Comparison of ENCODE assay signal across 12 cellular contexts in the genomic region with DNA sequence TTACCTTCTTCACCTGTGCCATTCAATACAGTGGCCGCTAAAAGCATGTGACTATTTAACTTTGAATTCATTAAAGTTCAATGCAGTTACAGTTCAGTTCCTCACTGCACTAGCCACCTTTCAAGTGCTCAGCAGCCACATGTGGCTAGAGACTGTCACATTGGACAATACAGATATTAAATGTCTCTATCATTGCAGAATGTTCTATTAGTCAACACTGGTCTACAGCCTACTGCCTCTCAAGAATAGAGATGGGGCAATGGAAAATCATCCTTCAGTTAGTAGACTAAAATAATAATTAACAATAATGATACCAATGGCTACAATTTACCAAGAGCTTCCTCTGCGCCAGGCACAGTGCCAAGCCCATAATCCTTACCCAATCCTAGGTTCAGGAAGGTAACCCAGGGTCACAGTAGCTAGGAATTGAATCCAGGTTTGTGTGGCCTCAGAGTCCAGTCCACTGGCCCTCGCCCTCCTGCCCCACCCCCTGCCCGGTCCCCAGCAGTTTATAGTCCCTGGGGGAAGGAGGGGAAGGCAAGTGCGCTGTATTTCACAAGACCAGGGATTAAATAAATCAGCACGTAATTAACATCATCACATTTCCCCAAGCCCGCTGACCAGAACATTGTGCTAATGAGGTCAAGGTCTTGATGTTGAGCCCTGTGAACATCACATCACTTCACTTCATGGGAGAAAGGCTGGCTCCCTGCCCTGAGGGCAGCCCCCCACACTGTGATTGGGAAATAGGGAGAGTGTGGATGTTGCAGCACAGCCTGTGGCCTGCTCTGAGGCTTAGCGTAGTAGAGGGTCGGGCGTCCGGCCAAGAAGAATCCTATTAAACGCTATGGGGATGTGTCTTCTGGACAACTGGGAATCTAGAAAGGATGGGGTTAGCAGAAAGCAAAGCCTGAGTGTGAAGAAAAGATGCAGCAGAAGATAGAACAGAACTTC.
DNase-seq lines count a peak whose midpoint lies in the region; ATAC-seq and TF ChIP-seq lines count a peak whose summit lies in the region.
"Had no signal": no experiment of that assay in that cellular context is flagged by ENCODE, and none has a peak within 500 bp of the region (broad histone marks: within the 10 kb centered on the region; RNA-seq: fewer than 3 reads in every experiment).

No MANE protein-coding gene starts in this region.

- H3K27ac ChIP-seq in osteoblast (ENCODE audit: low read depth, low read length): peak overlapping the region; percentile 90
- no peak overlapping the region for H3K27ac ChIP-seq in MM.1S (ENCODE audit: low read length)
- H3K27ac ChIP-seq: brain microvascular endothelial cell, thoracic aorta had no signal

- TF ChIP-seq CTCF in cardiac fibroblast (IDR thresholded peaks at IDR 0.05; ENCODE audit: low read depth, low read length) (no peak), osteoblast (IDR thresholded peaks at IDR 0.05; ENCODE audit: extremely low read depth, low read depth, low read length) (no peak), MM.1S (IDR thresholded peaks at IDR 0.05; ENCODE audit: low read length) (no peak)

- no peaks in the 10 kb centered on the region for H3F3A ChIP-seq in MM.1S (ENCODE audit: insufficient read depth, low read length)

- DNase-seq in AG20443 (ENCODE audit: low spot score) (peak; percentile 57), HuH-7 (ENCODE audit: low spot score) (peak; percentile 61), cardiac fibroblast (ENCODE audit: low read depth in 2 of 2) (peak; percentile 74 to 92), osteoblast (ENCODE audit: insufficient read length, low spot score, missing footprints) (peak; percentile 70), anterior cingulate cortex (lab: John Stamatoyannopoulos, UW) (no peak), MM.1S (no peak), foreskin melanocyte (no peak)
- DNase-seq: activated CD8-positive, alpha-beta memory T cell treated with anti-CD3 and anti-CD28 coated beads for 24 hours; naive thymus-derived CD8-positive, alpha-beta T cell had no signal

- H3K36me3 ChIP-seq in osteoblast (ENCODE audit: insufficient read depth, low read length): no peaks in the 10 kb centered on the region
- H3K36me3 ChIP-seq in MM.1S (replicated peaks; ENCODE audit: insufficient read depth, low read length): no peaks in the 10 kb centered on the region
- H3K36me3 ChIP-seq: brain microvascular endothelial cell, thoracic aorta had no signal

- no peak for ATAC-seq in HG03025 (IDR thresholded peaks at IDR 0.05; ENCODE audit: low FRiP score, unreplicated experiment)
- ATAC-seq: naive thymus-derived CD8-positive, alpha-beta T cell had no signal

- H3K4me3 ChIP-seq in cardiac fibroblast (replicated peaks in 1 of 2; ENCODE audit: low read depth in 2 of 2, low read length in 2 of 2) (no peak overlapping the region), osteoblast (ENCODE audit: insufficient read depth, low read length) (no peak overlapping the region), MM.1S (ENCODE audit: low read length) (no peak overlapping the region)
- H3K4me3 ChIP-seq: thoracic aorta had no signal

- H3K79me2 ChIP-seq in osteoblast (ENCODE audit: insufficient read depth, low read length) (no peaks in the 10 kb centered on the region), MM.1S (ENCODE audit: low read length) (no peaks in the 10 kb centered on the region)

- H3K27me3 ChIP-seq in osteoblast (ENCODE audit: insufficient read depth, low read length) (no peaks in the 10 kb centered on the region), MM.1S (replicated peaks; ENCODE audit: insufficient read depth, low read length) (no peaks in the 10 kb centered on the region)
- H3K27me3 ChIP-seq: brain microvascular endothelial cell had no signal

- H2AFZ ChIP-seq in osteoblast (ENCODE audit: low read length) (peak overlapping the region; percentile 5), MM.1S (ENCODE audit: low read length) (no peak overlapping the region)

- H4K20me1 ChIP-seq in osteoblast (ENCODE audit: insufficient read depth, low read length) (no peaks in the 10 kb centered on the region), MM.1S (ENCODE audit: insufficient read depth, low read length) (no peaks in the 10 kb centered on the region)

- H3K9me3 ChIP-seq in osteoblast (ENCODE audit: low read depth, low read length): no peaks in the 10 kb centered on the region
- no peaks in the 10 kb centered on the region for H3K9me3 ChIP-seq in MM.1S (replicated peaks; ENCODE audit: insufficient read depth, low read length)
- H3K9me3 ChIP-seq: thoracic aorta had no signal

- H3K4me1 ChIP-seq in osteoblast (ENCODE audit: insufficient read depth, low read length): peaks cover 44% of the 10 kb centered on the region
- no peaks in the 10 kb centered on the region for H3K4me1 ChIP-seq in MM.1S (ENCODE audit: low read length)

- H3K9ac ChIP-seq in MM.1S (ENCODE audit: low read length): no peak overlapping the region

- H3K9me2 ChIP-seq in MM.1S (replicated peaks; ENCODE audit: insufficient read depth, low read length): no peaks in the 10 kb centered on the region

- H3K4me2 ChIP-seq in osteoblast (ENCODE audit: insufficient read depth, low read length): peak overlapping the region; percentile 53
- H3K4me2 ChIP-seq in MM.1S (ENCODE audit: low read depth, low read length): no peak overlapping the region

Comparison
In these comparisons a context has a peak if more than half of its experiments do, and no peak if none do; other contexts are left out.
1. DNase-seq: peak in AG20443 (single experiment), HuH-7 (single experiment), cardiac fibroblast (2 of 2) and osteoblast (single experiment); none in anterior cingulate cortex (0 of 58), MM.1S (single experiment) and foreskin melanocyte (single experiment).